Comparison of ENCODE assay signal across 1 cellular context in the genomic region with DNA sequence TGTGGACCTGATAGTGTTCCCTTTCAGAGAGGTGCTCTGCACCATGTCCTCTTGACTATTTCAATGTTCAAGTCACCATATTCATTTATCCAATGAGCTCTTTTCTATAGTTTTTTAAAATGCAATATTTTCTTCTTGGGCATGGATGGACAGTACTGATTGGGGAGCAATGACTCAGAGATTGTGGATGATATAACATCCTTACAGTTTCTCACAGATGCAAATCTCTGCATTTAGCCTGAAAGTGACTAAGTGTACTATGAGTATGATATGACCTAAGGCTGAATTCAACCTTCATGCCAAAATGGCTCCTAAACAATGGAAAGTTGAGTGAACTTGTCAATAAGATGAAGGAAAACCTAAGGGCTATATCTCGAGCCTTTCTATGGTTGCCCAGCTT.
TF ChIP-seq lines count a peak whose summit lies in the region.

No MANE protein-coding gene starts in this region.

TF ChIP-seq in K562, 482 proteins besides CTCF, POLR2A, EP300 and RAD21 (continues in another document):
- TF ChIP-seq GATA2 (CRISPR knock-in tag; IDR thresholded peaks at IDR 0.05) (no peak), ZNF354B (CRISPR knock-in tag; IDR thresholded peaks at IDR 0.05) (no peak), SNIP1 (IDR thresholded peaks at IDR 0.05; ENCODE audit: low read depth) (no peak), MTF1 (CRISPR knock-in tag; IDR thresholded peaks at IDR 0.05; ENCODE audit: borderline replicate concordance) (no peak), SREBF1 (IDR thresholded peaks at IDR 0.05; ENCODE audit: borderline replicate concordance, low read depth, low read length) (no peak), MTA1 (IDR thresholded peaks at IDR 0.05; ENCODE audit: borderline replicate concordance) (no peak), ADNP (tag; IDR thresholded peaks at IDR 0.05) (no peak), TGIF2 (CRISPR knock-in tag; IDR thresholded peaks at IDR 0.05) (no peak), CXXC5 (CRISPR knock-in tag; IDR thresholded peaks at IDR 0.05) (no peak), NFE2L1 (tag; IDR thresholded peaks at IDR 0.05; ENCODE audit: borderline replicate concordance, low read depth) (no peak), SIX5 (IDR thresholded peaks at IDR 0.05; ENCODE audit: borderline replicate concordance in 1 of 2, insufficient read depth in 1 of 2, low read depth in 1 of 2, low read length in 2 of 2) (no peak), JUND (IDR thresholded peaks at IDR 0.05; ENCODE audit: borderline replicate concordance, low read depth, low read length) (peak; percentile 71), JUND (tag; IDR thresholded peaks at IDR 0.05; ENCODE audit: borderline replicate concordance, low read depth, low read length) (no peak), NRF1 (conservative IDR thresholded peaks at IDR 0.05 in 1 of 2, IDR thresholded peaks at IDR 0.05 in 1 of 2) (no peak), ZFP36 (IDR thresholded peaks at IDR 0.05; ENCODE audit: low read depth, low read length, partially characterized antibody) (no peak), PHF20 (IDR thresholded peaks at IDR 0.05; ENCODE audit: partially characterized antibody) (no peak), ZNF143 (CRISPR knock-in tag; IDR thresholded peaks at IDR 0.05) (no peak), ARID1B (IDR thresholded peaks at IDR 0.05) (peak; percentile 29; the same call in 1 of the 2 replicates), PHF21A (IDR thresholded peaks at IDR 0.05; ENCODE audit: borderline replicate concordance, low read depth) (no peak), JUN (IDR thresholded peaks at IDR 0.05; ENCODE audit: borderline replicate concordance, low read depth, low read length) (peak; percentile 75), JUN (CRISPR knock-in tag; IDR thresholded peaks at IDR 0.05; ENCODE audit: borderline replicate concordance) (no peak), ZNF165 (CRISPR knock-in tag; IDR thresholded peaks at IDR 0.05; ENCODE audit: borderline replicate concordance) (no peak), CSDE1 (IDR thresholded peaks at IDR 0.05) (no peak), PYGO2 (tag; IDR thresholded peaks at IDR 0.05) (no peak), ZKSCAN8 (CRISPR knock-in tag; IDR thresholded peaks at IDR 0.05) (no peak)
- TF ChIP-seq, protein P1, sequence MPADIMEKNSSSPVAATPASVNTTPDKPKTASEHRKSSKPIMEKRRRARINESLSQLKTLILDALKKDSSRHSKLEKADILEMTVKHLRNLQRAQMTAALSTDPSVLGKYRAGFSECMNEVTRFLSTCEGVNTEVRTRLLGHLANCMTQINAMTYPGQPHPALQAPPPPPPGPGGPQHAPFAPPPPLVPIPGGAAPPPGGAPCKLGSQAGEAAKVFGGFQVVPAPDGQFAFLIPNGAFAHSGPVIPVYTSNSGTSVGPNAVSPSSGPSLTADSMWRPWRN (IDR thresholded peaks at IDR 0.05; ENCODE audit: low read depth), result no peak
- TF ChIP-seq, protein P2, sequence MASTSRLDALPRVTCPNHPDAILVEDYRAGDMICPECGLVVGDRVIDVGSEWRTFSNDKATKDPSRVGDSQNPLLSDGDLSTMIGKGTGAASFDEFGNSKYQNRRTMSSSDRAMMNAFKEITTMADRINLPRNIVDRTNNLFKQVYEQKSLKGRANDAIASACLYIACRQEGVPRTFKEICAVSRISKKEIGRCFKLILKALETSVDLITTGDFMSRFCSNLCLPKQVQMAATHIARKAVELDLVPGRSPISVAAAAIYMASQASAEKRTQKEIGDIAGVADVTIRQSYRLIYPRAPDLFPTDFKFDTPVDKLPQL (IDR thresholded peaks at IDR 0.05; ENCODE audit: extremely low read depth, insufficient read length), result no peak
- TF ChIP-seq, protein P3, sequence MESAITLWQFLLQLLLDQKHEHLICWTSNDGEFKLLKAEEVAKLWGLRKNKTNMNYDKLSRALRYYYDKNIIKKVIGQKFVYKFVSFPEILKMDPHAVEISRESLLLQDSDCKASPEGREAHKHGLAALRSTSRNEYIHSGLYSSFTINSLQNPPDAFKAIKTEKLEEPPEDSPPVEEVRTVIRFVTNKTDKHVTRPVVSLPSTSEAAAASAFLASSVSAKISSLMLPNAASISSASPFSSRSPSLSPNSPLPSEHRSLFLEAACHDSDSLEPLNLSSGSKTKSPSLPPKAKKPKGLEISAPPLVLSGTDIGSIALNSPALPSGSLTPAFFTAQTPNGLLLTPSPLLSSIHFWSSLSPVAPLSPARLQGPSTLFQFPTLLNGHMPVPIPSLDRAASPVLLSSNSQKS (CRISPR knock-in tag; IDR thresholded peaks at IDR 0.05), result no peak
- TF ChIP-seq, protein P4, sequence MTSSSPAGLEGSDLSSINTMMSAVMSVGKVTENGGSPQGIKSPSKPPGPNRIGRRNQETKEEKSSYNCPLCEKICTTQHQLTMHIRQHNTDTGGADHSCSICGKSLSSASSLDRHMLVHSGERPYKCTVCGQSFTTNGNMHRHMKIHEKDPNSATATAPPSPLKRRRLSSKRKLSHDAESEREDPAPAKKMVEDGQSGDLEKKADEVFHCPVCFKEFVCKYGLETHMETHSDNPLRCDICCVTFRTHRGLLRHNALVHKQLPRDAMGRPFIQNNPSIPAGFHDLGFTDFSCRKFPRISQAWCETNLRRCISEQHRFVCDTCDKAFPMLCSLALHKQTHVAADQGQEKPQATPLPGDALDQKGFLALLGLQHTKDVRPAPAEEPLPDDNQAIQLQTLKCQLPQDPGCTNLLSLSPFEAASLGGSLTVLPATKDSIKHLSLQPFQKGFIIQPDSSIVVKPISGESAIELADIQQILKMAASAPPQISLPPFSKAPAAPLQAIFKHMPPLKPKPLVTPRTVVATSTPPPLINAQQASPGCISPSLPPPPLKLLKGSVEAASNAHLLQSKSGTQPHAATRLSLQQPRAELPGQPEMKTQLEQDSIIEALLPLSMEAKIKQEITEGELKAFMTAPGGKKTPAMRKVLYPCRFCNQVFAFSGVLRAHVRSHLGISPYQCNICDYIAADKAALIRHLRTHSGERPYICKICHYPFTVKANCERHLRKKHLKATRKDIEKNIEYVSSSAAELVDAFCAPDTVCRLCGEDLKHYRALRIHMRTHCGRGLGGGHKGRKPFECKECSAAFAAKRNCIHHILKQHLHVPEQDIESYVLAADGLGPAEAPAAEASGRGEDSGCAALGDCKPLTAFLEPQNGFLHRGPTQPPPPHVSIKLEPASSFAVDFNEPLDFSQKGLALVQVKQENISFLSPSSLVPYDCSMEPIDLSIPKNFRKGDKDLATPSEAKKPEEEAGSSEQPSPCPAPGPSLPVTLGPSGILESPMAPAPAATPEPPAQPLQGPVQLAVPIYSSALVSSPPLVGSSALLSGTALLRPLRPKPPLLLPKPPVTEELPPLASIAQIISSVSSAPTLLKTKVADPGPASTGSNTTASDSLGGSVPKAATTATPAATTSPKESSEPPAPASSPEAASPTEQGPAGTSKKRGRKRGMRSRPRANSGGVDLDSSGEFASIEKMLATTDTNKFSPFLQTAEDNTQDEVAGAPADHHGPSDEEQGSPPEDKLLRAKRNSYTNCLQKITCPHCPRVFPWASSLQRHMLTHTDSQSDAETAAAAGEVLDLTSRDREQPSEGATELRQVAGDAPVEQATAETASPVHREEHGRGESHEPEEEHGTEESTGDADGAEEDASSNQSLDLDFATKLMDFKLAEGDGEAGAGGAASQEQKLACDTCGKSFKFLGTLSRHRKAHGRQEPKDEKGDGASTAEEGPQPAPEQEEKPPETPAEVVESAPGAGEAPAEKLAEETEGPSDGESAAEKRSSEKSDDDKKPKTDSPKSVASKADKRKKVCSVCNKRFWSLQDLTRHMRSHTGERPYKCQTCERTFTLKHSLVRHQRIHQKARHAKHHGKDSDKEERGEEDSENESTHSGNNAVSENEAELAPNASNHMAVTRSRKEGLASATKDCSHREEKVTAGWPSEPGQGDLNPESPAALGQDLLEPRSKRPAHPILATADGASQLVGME (CRISPR knock-in tag; IDR thresholded peaks at IDR 0.05), result no peak
- TF ChIP-seq, protein P5, sequence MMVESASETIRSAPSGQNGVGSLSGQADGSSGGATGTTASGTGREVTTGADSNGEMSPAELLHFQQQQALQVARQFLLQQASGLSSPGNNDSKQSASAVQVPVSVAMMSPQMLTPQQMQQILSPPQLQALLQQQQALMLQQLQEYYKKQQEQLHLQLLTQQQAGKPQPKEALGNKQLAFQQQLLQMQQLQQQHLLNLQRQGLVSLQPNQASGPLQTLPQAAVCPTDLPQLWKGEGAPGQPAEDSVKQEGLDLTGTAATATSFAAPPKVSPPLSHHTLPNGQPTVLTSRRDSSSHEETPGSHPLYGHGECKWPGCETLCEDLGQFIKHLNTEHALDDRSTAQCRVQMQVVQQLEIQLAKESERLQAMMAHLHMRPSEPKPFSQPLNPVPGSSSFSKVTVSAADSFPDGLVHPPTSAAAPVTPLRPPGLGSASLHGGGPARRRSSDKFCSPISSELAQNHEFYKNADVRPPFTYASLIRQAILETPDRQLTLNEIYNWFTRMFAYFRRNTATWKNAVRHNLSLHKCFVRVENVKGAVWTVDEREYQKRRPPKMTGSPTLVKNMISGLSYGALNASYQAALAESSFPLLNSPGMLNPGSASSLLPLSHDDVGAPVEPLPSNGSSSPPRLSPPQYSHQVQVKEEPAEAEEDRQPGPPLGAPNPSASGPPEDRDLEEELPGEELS (CRISPR knock-in tag; IDR thresholded peaks at IDR 0.05; ENCODE audit: borderline replicate concordance), result no peak
- TF ChIP-seq, protein P6, sequence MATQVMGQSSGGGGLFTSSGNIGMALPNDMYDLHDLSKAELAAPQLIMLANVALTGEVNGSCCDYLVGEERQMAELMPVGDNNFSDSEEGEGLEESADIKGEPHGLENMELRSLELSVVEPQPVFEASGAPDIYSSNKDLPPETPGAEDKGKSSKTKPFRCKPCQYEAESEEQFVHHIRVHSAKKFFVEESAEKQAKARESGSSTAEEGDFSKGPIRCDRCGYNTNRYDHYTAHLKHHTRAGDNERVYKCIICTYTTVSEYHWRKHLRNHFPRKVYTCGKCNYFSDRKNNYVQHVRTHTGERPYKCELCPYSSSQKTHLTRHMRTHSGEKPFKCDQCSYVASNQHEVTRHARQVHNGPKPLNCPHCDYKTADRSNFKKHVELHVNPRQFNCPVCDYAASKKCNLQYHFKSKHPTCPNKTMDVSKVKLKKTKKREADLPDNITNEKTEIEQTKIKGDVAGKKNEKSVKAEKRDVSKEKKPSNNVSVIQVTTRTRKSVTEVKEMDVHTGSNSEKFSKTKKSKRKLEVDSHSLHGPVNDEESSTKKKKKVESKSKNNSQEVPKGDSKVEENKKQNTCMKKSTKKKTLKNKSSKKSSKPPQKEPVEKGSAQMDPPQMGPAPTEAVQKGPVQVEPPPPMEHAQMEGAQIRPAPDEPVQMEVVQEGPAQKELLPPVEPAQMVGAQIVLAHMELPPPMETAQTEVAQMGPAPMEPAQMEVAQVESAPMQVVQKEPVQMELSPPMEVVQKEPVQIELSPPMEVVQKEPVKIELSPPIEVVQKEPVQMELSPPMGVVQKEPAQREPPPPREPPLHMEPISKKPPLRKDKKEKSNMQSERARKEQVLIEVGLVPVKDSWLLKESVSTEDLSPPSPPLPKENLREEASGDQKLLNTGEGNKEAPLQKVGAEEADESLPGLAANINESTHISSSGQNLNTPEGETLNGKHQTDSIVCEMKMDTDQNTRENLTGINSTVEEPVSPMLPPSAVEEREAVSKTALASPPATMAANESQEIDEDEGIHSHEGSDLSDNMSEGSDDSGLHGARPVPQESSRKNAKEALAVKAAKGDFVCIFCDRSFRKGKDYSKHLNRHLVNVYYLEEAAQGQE (CRISPR knock-in tag; IDR thresholded peaks at IDR 0.05; ENCODE audit: low read depth), result no peak
- TF ChIP-seq, protein P7, sequence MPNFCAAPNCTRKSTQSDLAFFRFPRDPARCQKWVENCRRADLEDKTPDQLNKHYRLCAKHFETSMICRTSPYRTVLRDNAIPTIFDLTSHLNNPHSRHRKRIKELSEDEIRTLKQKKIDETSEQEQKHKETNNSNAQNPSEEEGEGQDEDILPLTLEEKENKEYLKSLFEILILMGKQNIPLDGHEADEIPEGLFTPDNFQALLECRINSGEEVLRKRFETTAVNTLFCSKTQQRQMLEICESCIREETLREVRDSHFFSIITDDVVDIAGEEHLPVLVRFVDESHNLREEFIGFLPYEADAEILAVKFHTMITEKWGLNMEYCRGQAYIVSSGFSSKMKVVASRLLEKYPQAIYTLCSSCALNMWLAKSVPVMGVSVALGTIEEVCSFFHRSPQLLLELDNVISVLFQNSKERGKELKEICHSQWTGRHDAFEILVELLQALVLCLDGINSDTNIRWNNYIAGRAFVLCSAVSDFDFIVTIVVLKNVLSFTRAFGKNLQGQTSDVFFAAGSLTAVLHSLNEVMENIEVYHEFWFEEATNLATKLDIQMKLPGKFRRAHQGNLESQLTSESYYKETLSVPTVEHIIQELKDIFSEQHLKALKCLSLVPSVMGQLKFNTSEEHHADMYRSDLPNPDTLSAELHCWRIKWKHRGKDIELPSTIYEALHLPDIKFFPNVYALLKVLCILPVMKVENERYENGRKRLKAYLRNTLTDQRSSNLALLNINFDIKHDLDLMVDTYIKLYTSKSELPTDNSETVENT (CRISPR knock-in tag; IDR thresholded peaks at IDR 0.05), result no peak
- TF ChIP-seq, protein P8, sequence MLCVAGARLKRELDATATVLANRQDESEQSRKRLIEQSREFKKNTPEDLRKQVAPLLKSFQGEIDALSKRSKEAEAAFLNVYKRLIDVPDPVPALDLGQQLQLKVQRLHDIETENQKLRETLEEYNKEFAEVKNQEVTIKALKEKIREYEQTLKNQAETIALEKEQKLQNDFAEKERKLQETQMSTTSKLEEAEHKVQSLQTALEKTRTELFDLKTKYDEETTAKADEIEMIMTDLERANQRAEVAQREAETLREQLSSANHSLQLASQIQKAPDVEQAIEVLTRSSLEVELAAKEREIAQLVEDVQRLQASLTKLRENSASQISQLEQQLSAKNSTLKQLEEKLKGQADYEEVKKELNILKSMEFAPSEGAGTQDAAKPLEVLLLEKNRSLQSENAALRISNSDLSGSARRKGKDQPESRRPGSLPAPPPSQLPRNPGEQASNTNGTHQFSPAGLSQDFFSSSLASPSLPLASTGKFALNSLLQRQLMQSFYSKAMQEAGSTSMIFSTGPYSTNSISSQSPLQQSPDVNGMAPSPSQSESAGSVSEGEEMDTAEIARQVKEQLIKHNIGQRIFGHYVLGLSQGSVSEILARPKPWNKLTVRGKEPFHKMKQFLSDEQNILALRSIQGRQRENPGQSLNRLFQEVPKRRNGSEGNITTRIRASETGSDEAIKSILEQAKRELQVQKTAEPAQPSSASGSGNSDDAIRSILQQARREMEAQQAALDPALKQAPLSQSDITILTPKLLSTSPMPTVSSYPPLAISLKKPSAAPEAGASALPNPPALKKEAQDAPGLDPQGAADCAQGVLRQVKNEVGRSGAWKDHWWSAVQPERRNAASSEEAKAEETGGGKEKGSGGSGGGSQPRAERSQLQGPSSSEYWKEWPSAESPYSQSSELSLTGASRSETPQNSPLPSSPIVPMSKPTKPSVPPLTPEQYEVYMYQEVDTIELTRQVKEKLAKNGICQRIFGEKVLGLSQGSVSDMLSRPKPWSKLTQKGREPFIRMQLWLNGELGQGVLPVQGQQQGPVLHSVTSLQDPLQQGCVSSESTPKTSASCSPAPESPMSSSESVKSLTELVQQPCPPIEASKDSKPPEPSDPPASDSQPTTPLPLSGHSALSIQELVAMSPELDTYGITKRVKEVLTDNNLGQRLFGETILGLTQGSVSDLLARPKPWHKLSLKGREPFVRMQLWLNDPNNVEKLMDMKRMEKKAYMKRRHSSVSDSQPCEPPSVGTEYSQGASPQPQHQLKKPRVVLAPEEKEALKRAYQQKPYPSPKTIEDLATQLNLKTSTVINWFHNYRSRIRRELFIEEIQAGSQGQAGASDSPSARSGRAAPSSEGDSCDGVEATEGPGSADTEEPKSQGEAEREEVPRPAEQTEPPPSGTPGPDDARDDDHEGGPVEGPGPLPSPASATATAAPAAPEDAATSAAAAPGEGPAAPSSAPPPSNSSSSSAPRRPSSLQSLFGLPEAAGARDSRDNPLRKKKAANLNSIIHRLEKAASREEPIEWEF (CRISPR knock-in tag; IDR thresholded peaks at IDR 0.05), result no peak
